In genomic region chr2:110465312-110465711, GRCh38 we compare ENCODE assay signal across 8 cellular contexts. TPM values are rescaled to one million over a fixed set of nuclear protein-coding genes. Genes with fewer than 3 reads are reported as not detected.
DNase-seq lines count a peak whose midpoint lies in the region; ATAC-seq and TF ChIP-seq lines count a peak whose summit lies in the region.
"Not testable (repeated sequence)": the region's sequence is repeated elsewhere in the genome, so short reads cannot be mapped to it uniquely, and the experiment has no call there.

No MANE protein-coding gene starts in this region.

- H3K4me3 ChIP-seq in psoas muscle: not testable (repeated sequence)

- not testable (repeated sequence) for H3K27ac ChIP-seq in psoas muscle

- H3K4me1 ChIP-seq in psoas muscle: not testable (repeated sequence)

- not testable (repeated sequence) for TF ChIP-seq CTCF in psoas muscle (IDR thresholded peaks at IDR 0.05)

- WGBS in psoas muscle, 3 donors: no CpG with 5 or more reads among the region's 8 CpGs

- intact Hi-C loops in psoas muscle (cut with DNase I): not testable (repeated sequence)

- H3K36me3 ChIP-seq in psoas muscle (ENCODE audit: insufficient read depth in 1 of 2, low read depth in 1 of 2): not testable (repeated sequence)

- TF ChIP-seq POLR2A in GM18505 (IDR thresholded peaks at IDR 0.05; ENCODE audit: borderline replicate concordance, extremely low read depth, insufficient read depth, insufficient read length): not testable (repeated sequence)

- H3K27me3 ChIP-seq in psoas muscle (ENCODE audit: insufficient read depth in 3 of 3, low read length in 2 of 3): not testable (repeated sequence)

- not testable (repeated sequence) for H3K9me3 ChIP-seq in psoas muscle

- ATAC-seq in GM18505 (IDR thresholded peaks at IDR 0.05; ENCODE audit: unreplicated experiment) (peak; percentile 83), GM19328 (IDR thresholded peaks at IDR 0.05; ENCODE audit: unreplicated experiment) (peak; percentile 73), GM21576 (IDR thresholded peaks at IDR 0.05; ENCODE audit: unreplicated experiment) (peak; percentile 90), HG02759 (IDR thresholded peaks at IDR 0.05; ENCODE audit: unreplicated experiment) (peak; percentile 93), HG03103 (IDR thresholded peaks at IDR 0.05; ENCODE audit: low read depth, unreplicated experiment) (peak; percentile 80), HG03565 (IDR thresholded peaks at IDR 0.05; ENCODE audit: unreplicated experiment) (peak; percentile 85), esophagus mucosa (peak; percentile 26), psoas muscle (peak; percentile 81 to 91 (median 87))

- not testable (repeated sequence) for DNase-seq in psoas muscle

RNA-seq across cellular contexts. Expression of gene LIMS4, which starts 7.3 kb away (rescaled TPM):
- total RNA-seq in esophagus mucosa (0.20 TPM), psoas muscle (1 to 10 TPM; 1.6 to 6.4 (median 5.2) TPM)
- 10 to 100 TPM in 1 of 3 donors, 1 to 10 TPM in 1, not detected in 1; 1.7 to 16.9 TPM for polyA plus RNA-seq in psoas muscle

Comparison
In these comparisons a context has a peak if more than half of its experiments do, and no peak if none do; other contexts are left out.
1. ATAC-seq: peak in every context shown above with its lines; median percentile 93 in HG02759; 90 in GM21576; 87 in psoas muscle; 85 in HG03565; 83 in GM18505; 80 in HG03103; 73 in GM19328; 26 in esophagus mucosa.